ENCODE assay signal across 1 cellular context in the genomic region with DNA sequence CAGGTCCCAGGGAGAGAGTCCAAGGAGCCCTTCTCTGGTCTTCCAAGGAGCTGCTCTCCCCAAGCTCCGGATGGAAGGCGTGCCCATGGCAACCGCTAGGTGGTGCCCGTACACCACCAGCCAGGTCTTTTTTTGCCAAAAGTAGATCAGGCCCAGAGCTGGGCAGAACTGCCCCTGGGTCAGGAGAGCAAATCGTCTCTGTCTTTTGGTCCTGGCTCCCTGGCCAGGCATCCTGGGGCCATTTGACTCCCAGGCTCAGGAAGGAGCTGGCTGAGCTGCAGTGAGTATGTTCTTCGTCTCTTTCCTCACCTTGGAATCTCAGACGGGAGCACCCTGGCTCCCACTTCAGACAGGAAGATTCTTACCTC.
TF ChIP-seq lines count a peak whose summit lies in the region.

No MANE protein-coding gene starts in this region.

TF ChIP-seq in HepG2, 621 proteins besides CTCF, POLR2A, EP300 and RAD21 (continued from another document):
- TF ChIP-seq, protein P1, sequence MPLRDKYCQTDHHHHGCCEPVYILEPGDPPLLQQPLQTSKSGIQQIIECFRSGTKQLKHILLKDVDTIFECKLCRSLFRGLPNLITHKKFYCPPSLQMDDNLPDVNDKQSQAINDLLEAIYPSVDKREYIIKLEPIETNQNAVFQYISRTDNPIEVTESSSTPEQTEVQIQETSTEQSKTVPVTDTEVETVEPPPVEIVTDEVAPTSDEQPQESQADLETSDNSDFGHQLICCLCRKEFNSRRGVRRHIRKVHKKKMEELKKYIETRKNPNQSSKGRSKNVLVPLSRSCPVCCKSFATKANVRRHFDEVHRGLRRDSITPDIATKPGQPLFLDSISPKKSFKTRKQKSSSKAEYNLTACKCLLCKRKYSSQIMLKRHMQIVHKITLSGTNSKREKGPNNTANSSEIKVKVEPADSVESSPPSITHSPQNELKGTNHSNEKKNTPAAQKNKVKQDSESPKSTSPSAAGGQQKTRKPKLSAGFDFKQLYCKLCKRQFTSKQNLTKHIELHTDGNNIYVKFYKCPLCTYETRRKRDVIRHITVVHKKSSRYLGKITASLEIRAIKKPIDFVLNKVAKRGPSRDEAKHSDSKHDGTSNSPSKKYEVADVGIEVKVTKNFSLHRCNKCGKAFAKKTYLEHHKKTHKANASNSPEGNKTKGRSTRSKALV (CRISPR knock-in tag; IDR thresholded peaks at IDR 0.05) = 0 out of 2 replicates have a peak, but pooled peaks have one; percentile 53
- TF ChIP-seq, protein P2, sequence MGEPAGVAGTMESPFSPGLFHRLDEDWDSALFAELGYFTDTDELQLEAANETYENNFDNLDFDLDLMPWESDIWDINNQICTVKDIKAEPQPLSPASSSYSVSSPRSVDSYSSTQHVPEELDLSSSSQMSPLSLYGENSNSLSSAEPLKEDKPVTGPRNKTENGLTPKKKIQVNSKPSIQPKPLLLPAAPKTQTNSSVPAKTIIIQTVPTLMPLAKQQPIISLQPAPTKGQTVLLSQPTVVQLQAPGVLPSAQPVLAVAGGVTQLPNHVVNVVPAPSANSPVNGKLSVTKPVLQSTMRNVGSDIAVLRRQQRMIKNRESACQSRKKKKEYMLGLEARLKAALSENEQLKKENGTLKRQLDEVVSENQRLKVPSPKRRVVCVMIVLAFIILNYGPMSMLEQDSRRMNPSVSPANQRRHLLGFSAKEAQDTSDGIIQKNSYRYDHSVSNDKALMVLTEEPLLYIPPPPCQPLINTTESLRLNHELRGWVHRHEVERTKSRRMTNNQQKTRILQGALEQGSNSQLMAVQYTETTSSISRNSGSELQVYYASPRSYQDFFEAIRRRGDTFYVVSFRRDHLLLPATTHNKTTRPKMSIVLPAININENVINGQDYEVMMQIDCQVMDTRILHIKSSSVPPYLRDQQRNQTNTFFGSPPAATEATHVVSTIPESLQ (CRISPR knock-in tag; conservative IDR thresholded peaks at IDR 0.05) = 0 out of 2 replicates have a peak, but pooled peaks have one; percentile 70
- TF ChIP-seq TBX2 (CRISPR knock-in tag; IDR thresholded peaks at IDR 0.05; ENCODE audit: borderline replicate concordance) = peak; percentile 39; the same call in 1 of the 2 replicates
- TF ChIP-seq, protein P3, sequence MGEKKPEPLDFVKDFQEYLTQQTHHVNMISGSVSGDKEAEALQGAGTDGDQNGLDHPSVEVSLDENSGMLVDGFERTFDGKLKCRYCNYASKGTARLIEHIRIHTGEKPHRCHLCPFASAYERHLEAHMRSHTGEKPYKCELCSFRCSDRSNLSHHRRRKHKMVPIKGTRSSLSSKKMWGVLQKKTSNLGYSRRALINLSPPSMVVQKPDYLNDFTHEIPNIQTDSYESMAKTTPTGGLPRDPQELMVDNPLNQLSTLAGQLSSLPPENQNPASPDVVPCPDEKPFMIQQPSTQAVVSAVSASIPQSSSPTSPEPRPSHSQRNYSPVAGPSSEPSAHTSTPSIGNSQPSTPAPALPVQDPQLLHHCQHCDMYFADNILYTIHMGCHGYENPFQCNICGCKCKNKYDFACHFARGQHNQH (CRISPR knock-in tag; IDR thresholded peaks at IDR 0.05) = peak; percentile 44; the same call in 1 of the 2 replicates
- TF ChIP-seq ZSCAN12 (CRISPR knock-in tag; IDR thresholded peaks at IDR 0.05) = no peak
- TF ChIP-seq RFXAP (CRISPR knock-in tag; IDR thresholded peaks at IDR 0.05; ENCODE audit: borderline replicate concordance) = peak; percentile 44; the same call in 1 of the 2 replicates
- TF ChIP-seq, protein P4, sequence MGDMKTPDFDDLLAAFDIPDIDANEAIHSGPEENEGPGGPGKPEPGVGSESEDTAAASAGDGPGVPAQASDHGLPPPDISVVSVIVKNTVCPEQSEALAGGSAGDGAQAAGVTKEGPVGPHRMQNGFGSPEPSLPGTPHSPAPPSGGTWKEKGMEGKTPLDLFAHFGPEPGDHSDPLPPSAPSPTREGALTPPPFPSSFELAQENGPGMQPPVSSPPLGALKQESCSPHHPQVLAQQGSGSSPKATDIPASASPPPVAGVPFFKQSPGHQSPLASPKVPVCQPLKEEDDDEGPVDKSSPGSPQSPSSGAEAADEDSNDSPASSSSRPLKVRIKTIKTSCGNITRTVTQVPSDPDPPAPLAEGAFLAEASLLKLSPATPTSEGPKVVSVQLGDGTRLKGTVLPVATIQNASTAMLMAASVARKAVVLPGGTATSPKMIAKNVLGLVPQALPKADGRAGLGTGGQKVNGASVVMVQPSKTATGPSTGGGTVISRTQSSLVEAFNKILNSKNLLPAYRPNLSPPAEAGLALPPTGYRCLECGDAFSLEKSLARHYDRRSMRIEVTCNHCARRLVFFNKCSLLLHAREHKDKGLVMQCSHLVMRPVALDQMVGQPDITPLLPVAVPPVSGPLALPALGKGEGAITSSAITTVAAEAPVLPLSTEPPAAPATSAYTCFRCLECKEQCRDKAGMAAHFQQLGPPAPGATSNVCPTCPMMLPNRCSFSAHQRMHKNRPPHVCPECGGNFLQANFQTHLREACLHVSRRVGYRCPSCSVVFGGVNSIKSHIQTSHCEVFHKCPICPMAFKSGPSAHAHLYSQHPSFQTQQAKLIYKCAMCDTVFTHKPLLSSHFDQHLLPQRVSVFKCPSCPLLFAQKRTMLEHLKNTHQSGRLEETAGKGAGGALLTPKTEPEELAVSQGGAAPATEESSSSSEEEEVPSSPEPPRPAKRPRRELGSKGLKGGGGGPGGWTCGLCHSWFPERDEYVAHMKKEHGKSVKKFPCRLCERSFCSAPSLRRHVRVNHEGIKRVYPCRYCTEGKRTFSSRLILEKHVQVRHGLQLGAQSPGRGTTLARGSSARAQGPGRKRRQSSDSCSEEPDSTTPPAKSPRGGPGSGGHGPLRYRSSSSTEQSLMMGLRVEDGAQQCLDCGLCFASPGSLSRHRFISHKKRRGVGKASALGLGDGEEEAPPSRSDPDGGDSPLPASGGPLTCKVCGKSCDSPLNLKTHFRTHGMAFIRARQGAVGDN (CRISPR knock-in tag; IDR thresholded peaks at IDR 0.05) = peak; percentile 60
- no peak for TF ChIP-seq REXO4 (CRISPR knock-in tag; IDR thresholded peaks at IDR 0.05; ENCODE audit: borderline replicate concordance)
- TF ChIP-seq SOX6 (IDR thresholded peaks at IDR 0.05) = no peak
- TF ChIP-seq SOX6 (CRISPR knock-in tag; IDR thresholded peaks at IDR 0.05) = peak; percentile 67
- TF ChIP-seq HNRNPUL1 (IDR thresholded peaks at IDR 0.05; ENCODE audit: low read depth, low read length) = no peak
- TF ChIP-seq ZNF121 (CRISPR knock-in tag; IDR thresholded peaks at IDR 0.05) = peak; percentile 54; the same call in 1 of the 2 replicates
- 0 out of 2 replicates have a peak, but pooled peaks have one; percentile 48 for TF ChIP-seq NCOA5 (CRISPR knock-in tag; IDR thresholded peaks at IDR 0.05)
- no peak for TF ChIP-seq NFRKB (IDR thresholded peaks at IDR 0.05)
- TF ChIP-seq ZNF557 (CRISPR knock-in tag; IDR thresholded peaks at IDR 0.05) = no peak
- TF ChIP-seq KAT7 (CRISPR knock-in tag; IDR thresholded peaks at IDR 0.05; ENCODE audit: borderline replicate concordance) = no peak
- no peak for TF ChIP-seq MTF2 (CRISPR knock-in tag; IDR thresholded peaks at IDR 0.05; ENCODE audit: borderline replicate concordance)
- TF ChIP-seq, protein P5, sequence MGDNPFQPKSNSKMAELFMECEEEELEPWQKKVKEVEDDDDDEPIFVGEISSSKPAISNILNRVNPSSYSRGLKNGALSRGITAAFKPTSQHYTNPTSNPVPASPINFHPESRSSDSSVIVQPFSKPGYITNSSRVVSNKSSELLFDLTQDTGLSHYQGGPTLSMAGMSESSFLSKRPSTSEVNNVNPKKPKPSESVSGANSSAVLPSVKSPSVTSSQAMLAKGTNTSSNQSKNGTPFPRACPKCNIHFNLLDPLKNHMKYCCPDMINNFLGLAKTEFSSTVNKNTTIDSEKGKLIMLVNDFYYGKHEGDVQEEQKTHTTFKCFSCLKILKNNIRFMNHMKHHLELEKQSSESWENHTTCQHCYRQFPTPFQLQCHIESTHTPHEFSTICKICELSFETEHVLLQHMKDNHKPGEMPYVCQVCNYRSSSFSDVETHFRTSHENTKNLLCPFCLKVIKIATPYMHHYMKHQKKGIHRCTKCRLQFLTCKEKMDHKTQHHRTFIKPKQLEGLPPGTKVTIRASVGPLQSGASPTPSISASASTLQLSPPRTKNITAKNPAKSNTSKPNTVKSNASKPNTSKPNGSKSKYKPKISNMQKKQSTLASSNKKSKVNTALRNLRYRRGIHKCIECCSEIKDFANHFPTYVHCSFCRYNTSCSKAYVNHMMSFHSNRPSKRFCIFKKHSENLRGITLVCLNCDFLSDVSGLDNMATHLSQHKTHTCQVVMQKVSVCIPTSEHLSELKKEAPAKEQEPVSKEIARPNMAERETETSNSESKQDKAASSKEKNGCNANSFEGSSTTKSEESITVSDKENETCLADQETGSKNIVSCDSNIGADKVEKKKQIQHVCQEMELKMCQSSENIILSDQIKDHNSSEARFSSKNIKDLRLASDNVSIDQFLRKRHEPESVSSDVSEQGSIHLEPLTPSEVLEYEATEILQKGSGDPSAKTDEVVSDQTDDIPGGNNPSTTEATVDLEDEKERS (CRISPR knock-in tag; IDR thresholded peaks at IDR 0.05) = 0 out of 2 replicates have a peak, but pooled peaks have one; percentile 66
- TF ChIP-seq NR2F6 (IDR thresholded peaks at IDR 0.05) = 0 out of 2 replicates have a peak, but pooled peaks have one; percentile 27
- 0 out of 2 replicates have a peak, but pooled peaks have one; percentile 21 for TF ChIP-seq NR2F6 (CRISPR knock-in tag; IDR thresholded peaks at IDR 0.05)
- TF ChIP-seq BCL6 (CRISPR knock-in tag; IDR thresholded peaks at IDR 0.05) = 0 out of 2 replicates have a peak, but pooled peaks have one; percentile 48
- TF ChIP-seq ZNF788 (CRISPR knock-in tag; IDR thresholded peaks at IDR 0.05; ENCODE audit: borderline replicate concordance) = peak; percentile 50; the same call in 1 of the 2 replicates
- TF ChIP-seq ZNF773 (CRISPR knock-in tag; IDR thresholded peaks at IDR 0.05; ENCODE audit: borderline replicate concordance) = 0 out of 2 replicates have a peak, but pooled peaks have one; percentile 27
- TF ChIP-seq HIVEP1 (CRISPR knock-in tag; IDR thresholded peaks at IDR 0.05) = peak; percentile 82
- peak; percentile 51 for TF ChIP-seq MED8 (CRISPR knock-in tag; IDR thresholded peaks at IDR 0.05; ENCODE audit: insufficient replicate concordance)
- TF ChIP-seq MAZ (IDR thresholded peaks at IDR 0.05; ENCODE audit: borderline replicate concordance, low read depth, low read length) = no peak
- peak; percentile 67; the same call in 1 of the 2 replicates for TF ChIP-seq MAZ (CRISPR knock-in tag; IDR thresholded peaks at IDR 0.05; ENCODE audit: low read depth)
- TF ChIP-seq, protein P6, sequence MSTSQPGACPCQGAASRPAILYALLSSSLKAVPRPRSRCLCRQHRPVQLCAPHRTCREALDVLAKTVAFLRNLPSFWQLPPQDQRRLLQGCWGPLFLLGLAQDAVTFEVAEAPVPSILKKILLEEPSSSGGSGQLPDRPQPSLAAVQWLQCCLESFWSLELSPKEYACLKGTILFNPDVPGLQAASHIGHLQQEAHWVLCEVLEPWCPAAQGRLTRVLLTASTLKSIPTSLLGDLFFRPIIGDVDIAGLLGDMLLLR (CRISPR knock-in tag; IDR thresholded peaks at IDR 0.05) = peak; percentile 45; the same call in 1 of the 2 replicates
- peak; percentile 42; the same call in 1 of the 2 replicates for TF ChIP-seq SMAD3 (CRISPR knock-in tag; IDR thresholded peaks at IDR 0.05)
- TF ChIP-seq CAMTA2 (CRISPR knock-in tag; IDR thresholded peaks at IDR 0.05; ENCODE audit: borderline replicate concordance) = 0 out of 2 replicates have a peak, but pooled peaks have one; percentile 59
- TF ChIP-seq MIXL1 (CRISPR knock-in tag; IDR thresholded peaks at IDR 0.05) = no peak
- TF ChIP-seq, protein P7, sequence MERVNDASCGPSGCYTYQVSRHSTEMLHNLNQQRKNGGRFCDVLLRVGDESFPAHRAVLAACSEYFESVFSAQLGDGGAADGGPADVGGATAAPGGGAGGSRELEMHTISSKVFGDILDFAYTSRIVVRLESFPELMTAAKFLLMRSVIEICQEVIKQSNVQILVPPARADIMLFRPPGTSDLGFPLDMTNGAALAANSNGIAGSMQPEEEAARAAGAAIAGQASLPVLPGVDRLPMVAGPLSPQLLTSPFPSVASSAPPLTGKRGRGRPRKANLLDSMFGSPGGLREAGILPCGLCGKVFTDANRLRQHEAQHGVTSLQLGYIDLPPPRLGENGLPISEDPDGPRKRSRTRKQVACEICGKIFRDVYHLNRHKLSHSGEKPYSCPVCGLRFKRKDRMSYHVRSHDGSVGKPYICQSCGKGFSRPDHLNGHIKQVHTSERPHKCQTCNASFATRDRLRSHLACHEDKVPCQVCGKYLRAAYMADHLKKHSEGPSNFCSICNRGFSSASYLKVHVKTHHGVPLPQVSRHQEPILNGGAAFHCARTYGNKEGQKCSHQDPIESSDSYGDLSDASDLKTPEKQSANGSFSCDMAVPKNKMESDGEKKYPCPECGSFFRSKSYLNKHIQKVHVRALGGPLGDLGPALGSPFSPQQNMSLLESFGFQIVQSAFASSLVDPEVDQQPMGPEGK (CRISPR knock-in tag; IDR thresholded peaks at IDR 0.05) = peak; percentile 65
- TF ChIP-seq ZNF354B (CRISPR knock-in tag; IDR thresholded peaks at IDR 0.05) = no peak
- TF ChIP-seq, protein P8, sequence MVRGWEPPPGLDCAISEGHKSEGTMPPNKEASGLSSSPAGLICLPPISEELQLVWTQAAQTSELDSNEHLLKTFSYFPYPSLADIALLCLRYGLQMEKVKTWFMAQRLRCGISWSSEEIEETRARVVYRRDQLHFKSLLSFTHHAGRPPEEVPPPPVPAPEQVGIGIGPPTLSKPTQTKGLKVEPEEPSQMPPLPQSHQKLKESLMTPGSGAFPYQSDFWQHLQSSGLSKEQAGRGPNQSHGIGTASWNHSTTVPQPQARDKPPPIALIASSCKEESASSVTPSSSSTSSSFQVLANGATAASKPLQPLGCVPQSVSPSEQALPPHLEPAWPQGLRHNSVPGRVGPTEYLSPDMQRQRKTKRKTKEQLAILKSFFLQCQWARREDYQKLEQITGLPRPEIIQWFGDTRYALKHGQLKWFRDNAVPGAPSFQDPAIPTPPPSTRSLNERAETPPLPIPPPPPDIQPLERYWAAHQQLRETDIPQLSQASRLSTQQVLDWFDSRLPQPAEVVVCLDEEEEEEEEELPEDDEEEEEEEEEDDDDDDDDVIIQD (CRISPR knock-in tag; IDR thresholded peaks at IDR 0.05; ENCODE audit: low read depth) = 0 out of 2 replicates have a peak, but pooled peaks have one; percentile 31
TF ChIP-seq in HepG2: peak in this region for 95.
